In the genomic region with DNA sequence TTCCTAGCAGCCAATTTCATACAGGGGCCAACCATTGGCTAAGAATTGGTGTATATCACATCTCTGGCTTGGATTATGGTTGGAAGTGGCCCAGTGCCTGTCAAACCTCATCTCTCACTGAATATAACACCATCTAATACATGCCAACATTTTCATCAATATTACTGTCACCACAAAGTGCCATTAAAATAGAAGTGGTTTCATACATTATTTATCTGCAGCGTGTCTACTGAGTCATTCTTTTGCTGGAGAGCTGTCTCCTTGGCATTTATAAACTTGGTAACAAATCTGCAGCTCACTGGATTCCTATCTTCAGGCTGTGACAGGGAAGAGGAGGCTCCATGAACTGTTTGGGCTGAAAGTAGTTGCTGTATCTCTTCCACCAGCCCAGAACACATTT, we compare ENCODE assay signal across 26 cellular contexts.
"Had no signal": no experiment of that assay in that cellular context is flagged by ENCODE, and none has a peak within 500 bp of the region (broad histone marks: within the 10 kb centered on the region; RNA-seq: fewer than 3 reads in every experiment).

No MANE protein-coding gene starts in this region.

- H3K36me3 ChIP-seq: esophagus muscularis mucosa, gastroesophageal sphincter, lower lobe of right lung, neural progenitor cell, sigmoid colon, spleen, uterus, WERI-Rb-1 had no signal

- H3K9me3 ChIP-seq: esophagus muscularis mucosa, gastroesophageal sphincter, lower lobe of right lung, mucosa of descending colon, sigmoid colon, spleen, testis, uterus had no signal

- H3K9ac ChIP-seq: neural progenitor cell had no signal

- H3K4me1 ChIP-seq: esophagus muscularis mucosa, gastroesophageal sphincter, sigmoid colon, spleen, testis, uterus had no signal

- H3K27ac ChIP-seq: coronary artery, esophagus muscularis mucosa, gastroesophageal sphincter, lower lobe of right lung, neural progenitor cell, sigmoid colon, spleen, testis, uterus, WERI-Rb-1 had no signal

- H2AFZ ChIP-seq: neural progenitor cell had no signal

- ATAC-seq: activated T-helper 17 cell treated with anti-CD3 and anti-CD28 coated beads, Interleukin-2, amount 50 U/mL, for 72 hours; gastroesophageal sphincter; lower lobe of right lung; mucosa of descending colon; naive thymus-derived CD4-positive, alpha-beta T cell had no signal

- FAIRE-seq: islet of Langerhans had no signal

- H3K27me3 ChIP-seq: neural progenitor cell, spleen, testis, uterus had no signal

- DNase-seq: activated CD4-positive, alpha-beta T cell treated with anti-CD3 and anti-CD28 coated beads for 1 hour; activated CD4-positive, alpha-beta T cell treated with anti-CD3 and anti-CD28 coated beads, Interleukin-2, amount 50 U/mL, for 1 hour; activated naive CD4-positive, alpha-beta T cell; activated naive CD8-positive, alpha-beta T cell treated with anti-CD3 and anti-CD28 coated beads for 36 hours; activated T-cell treated with anti-CD3 and anti-CD28 coated beads, Interleukin-2, amount 50 U/mL, for 1 hour; amniotic stem cell; cerebellar nuclear complex; lower lobe of right lung; mesendoderm; mucosa of descending colon; naive thymus-derived CD4-positive, alpha-beta T cell; posterior cingulate gyrus; sigmoid colon; spleen; stimulated activated CD4-positive, alpha-beta T cell treated with anti-CD3 and anti-CD28 coated beads, Interleukin-4, amount 100 ng/mL, for 1 hour; stimulated activated naive CD4-positive, alpha-beta T cell; testis; trophoblast cell; uterus; WERI-Rb-1 had no signal

- H3K4me3 ChIP-seq: coronary artery, esophagus muscularis mucosa, gastroesophageal sphincter, lower lobe of right lung, mucosa of descending colon, neural progenitor cell, sigmoid colon, spleen, testis, uterus had no signal

- H3K4me2 ChIP-seq: neural progenitor cell had no signal
